35 cellular contexts compared by ENCODE assay signal in genomic region chr10:121791761-121792160, GRCh38.
A peak's percentile ranks its signal among the peaks of the same experiment; 100 is the strongest.
DNase-seq lines count a peak whose midpoint lies in the region; ATAC-seq, FAIRE-seq and TF ChIP-seq lines count a peak whose summit lies in the region.
"Had no signal": no experiment of that assay in that cellular context is flagged by ENCODE, and none has a peak within 500 bp of the region (broad histone marks: within the 10 kb centered on the region; RNA-seq: fewer than 3 reads in every experiment).

No MANE protein-coding gene starts in this region.

- H3K36me3 ChIP-seq in Caco-2 (ENCODE audit: control insufficient read depth, insufficient read depth, low read length), result peaks cover 2% of the 10 kb centered on the region
- peaks cover 0 to 9% of the 10 kb centered on the region in 2 experiments for H3K36me3 ChIP-seq in keratinocyte (ENCODE audit: control insufficient read depth in 2 of 2, extremely low read depth in 1 of 2, insufficient read depth in 2 of 2, low read length in 2 of 2)

- H3K4me1 Mint-ChIP-seq in Caco-2 (ENCODE audit: low read depth, unreplicated experiment) (peaks cover 13% of the 10 kb centered on the region), T-helper 17 cell (peaks cover 6% of the 10 kb centered on the region), endothelial cell (ENCODE audit: unreplicated experiment) (peaks cover 10% of the 10 kb centered on the region)
- peaks cover 0 to 2% of the 10 kb centered on the region in 2 donors for H3K4me1 Mint-ChIP-seq in natural killer cell treated with Interleukin-12 subunit alpha and Interleukin-12 subunit beta and Interleukin-15 and Interleukin-18, amount 100 ng/mL, for 72 hours (ENCODE audit: low read depth in 2 of 2)
- H3K4me1 Mint-ChIP-seq: activated CD4-positive, alpha-beta memory T cell treated with anti-CD3 and anti-CD28 coated beads, Interleukin-2, amount 10 ng/mL, durations not matched to agents 7 days and 5 days; memory B cell had no signal

- H3K36me3 Mint-ChIP-seq in Caco-2 (ENCODE audit: insufficient read depth, unreplicated experiment), result peaks cover 22% of the 10 kb centered on the region
- H3K36me3 Mint-ChIP-seq in T-helper 17 cell (ENCODE audit: low read depth), result peaks cover 6% of the 10 kb centered on the region
- H3K36me3 Mint-ChIP-seq in endothelial cell (ENCODE audit: low read depth, unreplicated experiment), result peaks cover 7% of the 10 kb centered on the region
- H3K36me3 Mint-ChIP-seq in natural killer cell treated with Interleukin-12 subunit alpha and Interleukin-12 subunit beta and Interleukin-15 and Interleukin-18, amount 100 ng/mL, for 72 hours, result peaks cover 4% of the 10 kb centered on the region

- FAIRE-seq in keratinocyte (lab: Jason Lieb, UNC), result no peak
- FAIRE-seq: bronchial epithelial cell, K562 had no signal

- H3K4me1 ChIP-seq in Caco-2 (no peaks in the 10 kb centered on the region), keratinocyte (ENCODE audit: control insufficient read depth, extremely low read depth, insufficient read depth, low read length) (peaks cover 6% of the 10 kb centered on the region)
- H3K4me1 ChIP-seq: esophagus muscularis mucosa, gastroesophageal sphincter, psoas muscle, sigmoid colon, tibial artery had no signal

- peak overlapping the region; percentile 13 for H3K27ac Mint-ChIP-seq in Caco-2 (ENCODE audit: unreplicated experiment)
- peak overlapping the region; percentile 32 for H3K27ac Mint-ChIP-seq in T-helper 17 cell
- peak overlapping the region; percentile 64 for H3K27ac Mint-ChIP-seq in endothelial cell (ENCODE audit: unreplicated experiment)
- no peak overlapping the region for H3K27ac Mint-ChIP-seq in natural killer cell treated with Interleukin-12 subunit alpha and Interleukin-12 subunit beta and Interleukin-15 and Interleukin-18, amount 100 ng/mL, for 72 hours
- H3K27ac Mint-ChIP-seq: activated CD4-positive, alpha-beta memory T cell treated with anti-CD3 and anti-CD28 coated beads, Interleukin-2, amount 10 ng/mL, durations not matched to agents 7 days and 5 days; activated naive CD4-positive, alpha-beta T cell treated with anti-CD3 and anti-CD28 coated beads for 36 hours; effector memory CD8-positive, alpha-beta T cell; HFFc6; memory B cell had no signal

- no peaks in the 10 kb centered on the region for H3K9me1 ChIP-seq in keratinocyte (ENCODE audit: control insufficient read depth, extremely low read depth, insufficient read depth, low read length)

- CTCF ChIA-PET in Caco-2 (lab: Charles Lee), result no interaction called here

- TF ChIP-seq CTCF in Caco-2 (IDR thresholded peaks at IDR 0.05; ENCODE audit: insufficient read depth in 1 of 2, low read depth in 1 of 2, low read length in 1 of 2, severe bottlenecking in 1 of 2, unreplicated experiment in 1 of 2) (no peak), endothelial cell (IDR thresholded peaks at IDR 0.05; ENCODE audit: unreplicated experiment) (no peak), keratinocyte (optimal IDR thresholded peaks at IDR 0.05 in 1 of 3, IDR thresholded peaks at IDR 0.05 in 1 of 3, conservative IDR thresholded peaks at IDR 0.05 in 1 of 3; ENCODE audit: extremely low read depth in 1 of 3, insufficient read depth in 2 of 3, low read length in 3 of 3) (no peak)

- DNase-seq in Caco-2 (no peak), T-helper 17 cell (no peak), endothelial cell (ENCODE audit: low spot score) (no peak), keratinocyte (ENCODE audit: low read depth, low spot score) (no peak), NCI-H510A treated with DMSO at 0.1 percent for 48 hours (lab: John Stamatoyannopoulos, UW) (no peak)
- no peak for DNase-seq in stimulated activated CD4-positive, alpha-beta T cell treated with anti-CD3 and anti-CD28 coated beads, Interleukin-4, amount 100 ng/mL, for 4 hours
- no peak for DNase-seq in natural killer cell treated with Interleukin-12 subunit alpha and Interleukin-12 subunit beta and Interleukin-15 and Interleukin-18, amount 100 ng/mL, for 72 hours (ENCODE audit: low spot score)
- DNase-seq: activated CD4-positive, alpha-beta memory T cell treated with anti-CD3 and anti-CD28 coated beads, Interleukin-2, amount 10 ng/mL, durations not matched to agents 7 days and 5 days; activated CD4-positive, CD25-positive, alpha-beta regulatory T cell treated with anti-CD3 and anti-CD28 coated beads, Interleukin-2, amount 50 U/mL, for 72 hours; activated CD8-positive, alpha-beta memory T cell treated with anti-CD3 and anti-CD28 coated beads, Interleukin-2, amount 50 U/mL, for 4 hours; activated naive CD4-positive, alpha-beta T cell treated with anti-CD3 and anti-CD28 coated beads for 36 hours; DND-41; effector memory CD8-positive, alpha-beta T cell; GOT3; HFFc6; hypothalamus; NCI-H1105; NCI-H1930; NCI-H2171 treated with DMSO at 0.1 percent for 48 hours; NCI-H524; NK-92 treated with Interleukin-12 subunit alpha and Interleukin-12 subunit beta, amount 100 ng/mL, for 24 hours; occipital lobe; PC-3; psoas muscle; SHP77; sigmoid colon; stimulated activated CD4-positive, alpha-beta T cell treated with anti-CD3 and anti-CD28 coated beads, Interleukin-4, amount 100 ng/mL, for 24 hours; tibial artery had no signal

- no peaks in the 10 kb centered on the region for H4K20me1 ChIP-seq in keratinocyte (ENCODE audit: control insufficient read depth, extremely low read depth, insufficient read depth, low read length)

- intact Hi-C loops in Caco-2 (cut with micrococcal nuclease; ENCODE audit: unreplicated experiment), result no loop called here

- ATAC-seq in T-helper 17 cell (no peak), HG03521 (IDR thresholded peaks at IDR 0.05; ENCODE audit: unreplicated experiment) (no peak)
- no peak for ATAC-seq in natural killer cell treated with Interleukin-12 subunit alpha and Interleukin-12 subunit beta and Interleukin-15 and Interleukin-18, amount 100 ng/mL, for 72 hours
- ATAC-seq: effector memory CD8-positive, alpha-beta T cell; gastroesophageal sphincter; PC-3; psoas muscle had no signal

- no peak overlapping the region for H3K9ac ChIP-seq in keratinocyte (ENCODE audit: control insufficient read depth, extremely low read depth, insufficient read depth, low read length)

- no peaks in the 10 kb centered on the region for H3K79me2 ChIP-seq in keratinocyte (ENCODE audit: control insufficient read depth, insufficient read depth, low read length)

- dilution Hi-C loops in keratinocyte (cut with MboI; ENCODE audit: extremely low pct_ligation_motif_present, low sequenced_read_pairs), result no loop called here

- POLR2A ChIA-PET in Caco-2 (lab: Charles Lee), result no interaction called here

- H3K4me2 ChIP-seq in keratinocyte (ENCODE audit: control insufficient read depth, extremely low read depth, insufficient read depth, low read depth, low read length), result peak overlapping the region; percentile 42

- H3K9me3 Mint-ChIP-seq in Caco-2 (ENCODE audit: unreplicated experiment) (no peaks in the 10 kb centered on the region), endothelial cell (ENCODE audit: unreplicated experiment) (no peaks in the 10 kb centered on the region)
- H3K9me3 Mint-ChIP-seq in natural killer cell treated with Interleukin-12 subunit alpha and Interleukin-12 subunit beta and Interleukin-15 and Interleukin-18, amount 100 ng/mL, for 72 hours, result no peaks in the 10 kb centered on the region
- H3K9me3 Mint-ChIP-seq: activated CD4-positive, alpha-beta memory T cell treated with anti-CD3 and anti-CD28 coated beads, Interleukin-2, amount 10 ng/mL, durations not matched to agents 7 days and 5 days; activated naive CD4-positive, alpha-beta T cell treated with anti-CD3 and anti-CD28 coated beads for 36 hours; effector memory CD8-positive, alpha-beta T cell; HFFc6; memory B cell had no signal

- BruUV-seq in Caco-2 (replicated peaks; lab: Mats Ljungman, UMichigan), result no TSS peak

- H3K4me3 ChIP-seq in Caco-2 (ENCODE audit: low read depth, low read length), result no peak overlapping the region
- peak overlapping the region in 1 of 3 experiments; percentile 7 for H3K4me3 ChIP-seq in keratinocyte (ENCODE audit: control insufficient read depth in 2 of 3, extremely low read depth in 1 of 3, insufficient read depth in 2 of 3, low read depth in 1 of 3, low read length in 3 of 3)
- H3K4me3 ChIP-seq: coronary artery, esophagus muscularis mucosa, gastroesophageal sphincter, K562, psoas muscle, sigmoid colon, tibial artery had no signal

- no peaks in the 10 kb centered on the region for H3K27me3 ChIP-seq in Caco-2 (replicated peaks; ENCODE audit: control insufficient read depth, insufficient read depth, low read length)
- H3K27me3 ChIP-seq in keratinocyte (ENCODE audit: control insufficient read depth, extremely low read depth, insufficient read depth, low read length), result no peaks in the 10 kb centered on the region
- H3K27me3 ChIP-seq: esophagus muscularis mucosa, gastroesophageal sphincter, sigmoid colon, tibial artery had no signal

- H2AFZ ChIP-seq in keratinocyte (ENCODE audit: control insufficient read depth, low read length), result peak overlapping the region; percentile 36

- H3K9me3 ChIP-seq in Caco-2 (no peaks in the 10 kb centered on the region), T-helper 17 cell (ENCODE audit: control insufficient read depth, low read length, poor library complexity, severe bottlenecking) (no peaks in the 10 kb centered on the region), keratinocyte (ENCODE audit: control insufficient read depth, low read depth, low read length) (no peaks in the 10 kb centered on the region)
- H3K9me3 ChIP-seq: esophagus muscularis mucosa, gastroesophageal sphincter, psoas muscle, sigmoid colon, tibial artery had no signal

- H3K27me3 Mint-ChIP-seq in Caco-2 (ENCODE audit: insufficient read depth, unreplicated experiment) (no peaks in the 10 kb centered on the region), T-helper 17 cell (no peaks in the 10 kb centered on the region), endothelial cell (ENCODE audit: unreplicated experiment) (no peaks in the 10 kb centered on the region)
- H3K27me3 Mint-ChIP-seq in natural killer cell treated with Interleukin-12 subunit alpha and Interleukin-12 subunit beta and Interleukin-15 and Interleukin-18, amount 100 ng/mL, for 72 hours, result no peaks in the 10 kb centered on the region
- H3K27me3 Mint-ChIP-seq: activated CD4-positive, alpha-beta memory T cell treated with anti-CD3 and anti-CD28 coated beads, Interleukin-2, amount 10 ng/mL, durations not matched to agents 7 days and 5 days; effector memory CD8-positive, alpha-beta T cell; memory B cell had no signal

- H3K27ac ChIP-seq in keratinocyte (ENCODE audit: control insufficient read depth, insufficient read depth, low read length), result peak overlapping the region; percentile 57
- H3K27ac ChIP-seq: coronary artery, esophagus muscularis mucosa, gastroesophageal sphincter, psoas muscle, sigmoid colon, tibial artery had no signal

- H3K4me3 Mint-ChIP-seq in Caco-2 (ENCODE audit: unreplicated experiment) (no peak overlapping the region), T-helper 17 cell (no peak overlapping the region), endothelial cell (ENCODE audit: unreplicated experiment) (no peak overlapping the region)
- H3K4me3 Mint-ChIP-seq in natural killer cell treated with Interleukin-12 subunit alpha and Interleukin-12 subunit beta and Interleukin-15 and Interleukin-18, amount 100 ng/mL, for 72 hours, result no peak overlapping the region
- H3K4me3 Mint-ChIP-seq: activated CD4-positive, alpha-beta memory T cell treated with anti-CD3 and anti-CD28 coated beads, Interleukin-2, amount 10 ng/mL, durations not matched to agents 7 days and 5 days; activated naive CD4-positive, alpha-beta T cell treated with anti-CD3 and anti-CD28 coated beads for 36 hours; effector memory CD8-positive, alpha-beta T cell; HFFc6; memory B cell had no signal

Comparison
In these comparisons a context has a peak if more than half of its experiments do, and no peak if none do; other contexts are left out.
1. H3K27ac Mint-ChIP-seq: peak in Caco-2 (single experiment), T-helper 17 cell (single experiment) and endothelial cell (single experiment); none in natural killer cell treated with Interleukin-12 subunit alpha and Interleukin-12 subunit beta and Interleukin-15 and Interleukin-18, amount 100 ng/mL, for 72 hours (0 of 2).